Comparison of ENCODE assay signal across 8 cellular contexts in genomic region chr4:152255437-152255836, GRCh38.
DNase-seq lines count a peak whose midpoint lies in the region; ATAC-seq and TF ChIP-seq lines count a peak whose summit lies in the region.

No MANE protein-coding gene starts in this region.

- ATAC-seq in GM21619 (IDR thresholded peaks at IDR 0.05; ENCODE audit: unreplicated experiment) (peak; percentile 88), heart left ventricle (peak in 3 of 4 donors; percentile 51 to 63 (median 60)), upper lobe of right lung (peak; percentile 62)

- intact Hi-C loops in heart left ventricle (cut with DNase I) (loop anchor here in 2 of 10 donors (10.0 kb wide), 1 partner anchor 141 kb away; no protein-coding TSS in a partner anchor), upper lobe of right lung (cut with DNase I) (no loop called here), colonic mucosa (cut with DNase I) (no loop called here)

- H3K36me3 ChIP-seq in heart left ventricle, result no peaks in the 10 kb centered on the region
- no peaks in the 10 kb centered on the region for H3K36me3 ChIP-seq in upper lobe of right lung
- no peaks in the 10 kb centered on the region for H3K36me3 ChIP-seq in colonic mucosa

- peak; percentile 57 for DNase-seq in GM03348 (ENCODE audit: low spot score)
- DNase-seq in Kasumi-1 (lab: John Stamatoyannopoulos, UW), result peak; percentile 65 to 77
- peak; percentile 35 to 43 for DNase-seq in activated CD4-positive, alpha-beta T cell treated with anti-CD3 and anti-CD28 coated beads, Interleukin-2, amount 50 U/mL, for 4 hours
- peak in 1 of 5 donors; percentile 46 for DNase-seq in heart left ventricle
- DNase-seq in upper lobe of right lung, result no peak
- DNase-seq in colonic mucosa, result no peak
- no peak for DNase-seq in nucleus accumbens (lab: John Stamatoyannopoulos, UW)

- H3K9ac ChIP-seq in colonic mucosa (ENCODE audit: low read depth in 2 of 2, low read length in 2 of 2), result no peak overlapping the region

- H3K9me3 ChIP-seq in heart left ventricle (peaks cover 0 to 23% (median under 1%) of the 10 kb centered on the region in 12 donors), upper lobe of right lung (no peaks in the 10 kb centered on the region), colonic mucosa (no peaks in the 10 kb centered on the region)

- H3K27ac ChIP-seq in heart left ventricle (peak overlapping the region in 2 of 12 donors; percentile 7 to 41), upper lobe of right lung (no peak overlapping the region), colonic mucosa (no peak overlapping the region)

- WGBS in heart left ventricle, 4 donors, result 29 to 47% (median 42%) methylated on average over 4 of the region's 4 CpGs

- H3K4me3 ChIP-seq in heart left ventricle (no peak overlapping the region), upper lobe of right lung (no peak overlapping the region), colonic mucosa (no peak overlapping the region)

- no peak for TF ChIP-seq POLR2A in heart left ventricle (IDR thresholded peaks at IDR 0.05)

- H3K4me1 ChIP-seq in heart left ventricle, result peaks cover 0 to 34% (median 16%) of the 10 kb centered on the region in 12 donors
- peaks cover 17% of the 10 kb centered on the region for H3K4me1 ChIP-seq in upper lobe of right lung
- H3K4me1 ChIP-seq in colonic mucosa, result no peaks in the 10 kb centered on the region

- no peak for TF ChIP-seq CTCF in heart left ventricle (IDR thresholded peaks at IDR 0.05)
- TF ChIP-seq CTCF in upper lobe of right lung (IDR thresholded peaks at IDR 0.05), result no peak
- TF ChIP-seq CTCF in colonic mucosa (IDR thresholded peaks at IDR 0.05), result no peak

- H3K27me3 ChIP-seq in heart left ventricle, result no peaks in the 10 kb centered on the region
- no peaks in the 10 kb centered on the region for H3K27me3 ChIP-seq in upper lobe of right lung
- H3K27me3 ChIP-seq in colonic mucosa, result no peaks in the 10 kb centered on the region

Comparison
In these comparisons a context has a peak if more than half of its experiments do, and no peak if none do; other contexts are left out.
1. DNase-seq: peak in GM03348 (single experiment), Kasumi-1 (2 of 2) and activated CD4-positive, alpha-beta T cell treated with anti-CD3 and anti-CD28 coated beads, Interleukin-2, amount 50 U/mL, for 4 hours (2 of 2); none in upper lobe of right lung (single experiment), colonic mucosa (single experiment) and nucleus accumbens (0 of 56).
2. Peak in every context shown above with its lines, with median percentiles within 50 percentile points of each other: ATAC-seq.